15 cellular contexts compared by ENCODE assay signal in the genomic region with DNA sequence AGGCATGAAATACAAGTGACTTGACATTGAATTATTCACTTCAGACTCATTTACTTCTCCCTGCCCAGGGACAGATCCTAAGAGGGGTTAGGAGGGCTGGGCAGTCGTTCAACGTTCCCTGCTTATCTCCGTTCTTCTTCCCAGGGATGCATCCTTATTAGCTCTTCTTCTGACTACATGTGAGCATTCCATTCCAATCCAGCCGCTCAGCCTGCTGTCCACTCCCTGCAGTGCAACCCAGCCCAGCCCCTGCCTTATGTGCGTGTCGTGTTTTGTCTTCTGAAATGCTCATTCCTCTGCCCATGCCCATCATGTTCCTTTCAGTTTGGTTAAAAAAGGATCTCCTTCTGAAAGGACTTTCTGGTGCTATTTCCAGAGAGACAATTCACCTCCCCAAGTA.
A peak's percentile ranks its signal among the peaks of the same experiment; 100 is the strongest.
DNase-seq lines count a peak whose midpoint lies in the region; ATAC-seq and TF ChIP-seq lines count a peak whose summit lies in the region.
"Had no signal": no experiment of that assay in that cellular context is flagged by ENCODE, and none has a peak within 500 bp of the region (broad histone marks: within the 10 kb centered on the region; RNA-seq: fewer than 3 reads in every experiment).

No MANE protein-coding gene starts in this region.

- CTCF ChIA-PET in MCF 10A (lab: Yijun Ruan, JAX): interaction anchor here (1.4 kb wide), 1 partner anchor 8 kb away, joined by 3 read pairs; no protein-coding TSS in a partner anchor

- no peaks in the 10 kb centered on the region for H3K36me3 Mint-ChIP-seq in MCF 10A (ENCODE audit: insufficient read depth, unreplicated experiment)

- no peaks in the 10 kb centered on the region for H3K9me3 Mint-ChIP-seq in MCF 10A (ENCODE audit: unreplicated experiment)
- H3K9me3 Mint-ChIP-seq: CD4-positive, alpha-beta T cell; HFFc6 had no signal

- no peak for TF ChIP-seq CTCF in right atrium auricular region (IDR thresholded peaks at IDR 0.05)
- no peak for TF ChIP-seq CTCF in MCF 10A (IDR thresholded peaks at IDR 0.05; ENCODE audit: unreplicated experiment)

- H3K36me3 ChIP-seq in right atrium auricular region: no peaks in the 10 kb centered on the region
- H3K36me3 ChIP-seq: BLaER1 treated with 17β-estradiol and CSF1 and Interleukin-3, amounts not matched to agents 10 nM and 100 nM had no signal

- POLR2A ChIA-PET in MCF 10A (lab: Yijun Ruan, JAX): no interaction called here

- intact Hi-C loops in left cardiac atrium (cut with DNase I) (no loop called here), MCF 10A (cut with micrococcal nuclease) (no loop called here)

- no peaks in the 10 kb centered on the region for H3K9me3 ChIP-seq in right atrium auricular region
- H3K9me3 ChIP-seq: BLaER1 treated with 17β-estradiol and CSF1 and Interleukin-3, amounts not matched to agents 10 nM and 100 nM had no signal

- no peaks in the 10 kb centered on the region for H3K27me3 ChIP-seq in right atrium auricular region

- no peak overlapping the region for H3K4me3 ChIP-seq in right atrium auricular region
- H3K4me3 ChIP-seq: BLaER1 treated with 17β-estradiol and CSF1 and Interleukin-3, amounts not matched to agents 10 nM and 100 nM had no signal

- H3K27ac ChIP-seq in right atrium auricular region: peak overlapping the region in 1 of 2 donors; percentile 25
- H3K27ac ChIP-seq: BLaER1 treated with 17β-estradiol and CSF1 and Interleukin-3, amounts not matched to agents 10 nM and 100 nM had no signal

- DNase-seq in left cardiac atrium (no peak), right atrium auricular region (ENCODE audit: low spot score) (no peak), GM03348 (ENCODE audit: low spot score) (peak; percentile 12), islet precursor cell (peak; percentile 73), MCF 10A (ENCODE audit: unreplicated experiment) (no peak), RKO (ENCODE audit: low spot score) (no peak), middle frontal gyrus (ENCODE audit: extremely low spot score, low spot score) (no peak)
- DNase-seq: ACHN; Calu3; CD4-positive, alpha-beta T cell; DMS 273 treated with DMSO at 0.1 percent for 48 hours; HCEC 1CT; HFFc6 had no signal

- H3K4me3 Mint-ChIP-seq in MCF 10A (ENCODE audit: unreplicated experiment): no peak overlapping the region
- H3K4me3 Mint-ChIP-seq: CD4-positive, alpha-beta T cell; HFFc6 had no signal

- H3K27ac Mint-ChIP-seq in MCF 10A (ENCODE audit: low read depth, unreplicated experiment): no peak overlapping the region
- H3K27ac Mint-ChIP-seq: CD4-positive, alpha-beta T cell; HFFc6 had no signal

- H3K4me1 Mint-ChIP-seq in MCF 10A (ENCODE audit: insufficient read depth, unreplicated experiment): no peaks in the 10 kb centered on the region

- H3K4me1 ChIP-seq in right atrium auricular region: peaks cover 0 to 3% of the 10 kb centered on the region in 2 donors

- ATAC-seq in left cardiac atrium: peak; percentile 68 to 86
- ATAC-seq: HepG2 had no signal

- no peaks in the 10 kb centered on the region for H3K27me3 Mint-ChIP-seq in MCF 10A (ENCODE audit: insufficient read depth, unreplicated experiment)

- BruUV-seq in MCF 10A (replicated peaks; lab: Mats Ljungman, UMichigan): no TSS peak

Comparison
In these comparisons a context has a peak if more than half of its experiments do, and no peak if none do; other contexts are left out.
1. DNase-seq: peak in GM03348 (single experiment) and islet precursor cell (single experiment); none in left cardiac atrium (single experiment), right atrium auricular region (single experiment), MCF 10A (single experiment), RKO (single experiment) and middle frontal gyrus (single experiment).